Comparison of ENCODE assay signal across 34 cellular contexts in the genomic region with DNA sequence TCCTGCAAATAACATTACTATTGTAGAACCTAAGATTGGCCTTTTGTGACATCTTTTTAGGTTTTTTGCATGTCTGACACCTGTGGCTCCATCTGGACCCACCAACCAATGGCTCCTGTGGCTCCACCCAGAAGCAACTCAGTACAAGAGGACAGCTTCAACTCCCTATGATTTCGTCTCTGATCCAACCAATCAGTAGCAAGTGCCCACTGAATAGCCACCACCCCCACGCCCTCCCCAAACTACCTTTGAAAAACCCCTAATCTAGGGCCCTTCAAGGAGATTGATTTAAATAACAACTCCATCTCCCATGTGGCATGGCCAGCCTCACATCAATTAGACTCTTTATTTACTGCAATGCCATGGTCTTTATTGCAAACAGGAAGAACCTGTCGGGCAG. TPM values are rescaled to one million over a fixed set of nuclear protein-coding genes. Genes with fewer than 3 reads are reported as not detected.
"Had no signal": no experiment of that assay in that cellular context is flagged by ENCODE, and none has a peak within 500 bp of the region (broad histone marks: within the 10 kb centered on the region; RNA-seq: fewer than 3 reads in every experiment).

No MANE protein-coding gene starts in this region.

- H3K4me3 Mint-ChIP-seq: activated CD4-positive, alpha-beta memory T cell treated with anti-CD3 and anti-CD28 coated beads, Interleukin-2, amount 10 ng/mL, durations not matched to agents 7 days and 5 days; activated CD4-positive, alpha-beta T cell treated with anti-CD3 and anti-CD28 coated beads for 36 hours; activated CD4-positive, alpha-beta T cell treated with anti-CD3 and anti-CD28 coated beads, Interleukin-2, amount 10 ng/mL, durations not matched to agents 7 days and 5 days; activated CD8-positive, alpha-beta memory T cell treated with anti-CD3 and anti-CD28 coated beads, Interleukin-2, amount 10 ng/mL, durations not matched to agents 7 days and 5 days; activated CD8-positive, alpha-beta T cell treated with anti-CD3 and anti-CD28 coated beads, Interleukin-2, amount 10 ng/mL, durations not matched to agents 7 days and 5 days; activated naive CD8-positive, alpha-beta T cell treated with anti-CD3 and anti-CD28 coated beads for 36 hours; activated T-cell treated with anti-CD3 and anti-CD28 coated beads, Interleukin-2, amount 50 U/mL, for 24 hours; T-helper 1 cell treated with Interleukin-12 subunit alpha and Interleukin-12 subunit beta and Interleukin-4 antibody, amounts not matched to agents 30 μg/mL and 1 μg/mL, for 36 hours; T-helper 2 cell treated with Interferon-gamma antibody and Interleukin-4, amounts not matched to agents 5 μg/mL and 100 μg/mL, for 36 hours had no signal

- H3K4me3 ChIP-seq: adrenal gland, body of pancreas, breast epithelium had no signal

- H3K4me1 ChIP-seq: adrenal gland, body of pancreas, breast epithelium had no signal

- H3K27me3 ChIP-seq: adrenal gland, body of pancreas, brain microvascular endothelial cell, breast epithelium had no signal

- H3K27ac Mint-ChIP-seq: activated CD4-positive, alpha-beta memory T cell treated with anti-CD3 and anti-CD28 coated beads, Interleukin-2, amount 10 ng/mL, durations not matched to agents 7 days and 5 days; activated CD4-positive, alpha-beta T cell treated with anti-CD3 and anti-CD28 coated beads for 36 hours; activated CD4-positive, alpha-beta T cell treated with anti-CD3 and anti-CD28 coated beads, Interleukin-2, amount 10 ng/mL, durations not matched to agents 7 days and 5 days; activated CD8-positive, alpha-beta memory T cell treated with anti-CD3 and anti-CD28 coated beads, Interleukin-2, amount 10 ng/mL, durations not matched to agents 7 days and 5 days; activated CD8-positive, alpha-beta T cell treated with anti-CD3 and anti-CD28 coated beads, Interleukin-2, amount 10 ng/mL, durations not matched to agents 7 days and 5 days; activated naive CD4-positive, alpha-beta T cell treated with anti-CD3 and anti-CD28 coated beads, Interleukin-2, amount 50 U/mL, for 72 hours; activated naive CD8-positive, alpha-beta T cell treated with anti-CD3 and anti-CD28 coated beads for 36 hours; activated T-cell treated with anti-CD3 and anti-CD28 coated beads, Interleukin-2, amount 50 U/mL, for 24 hours; activated T-helper 2 cell treated with anti-CD3 and anti-CD28 coated beads, Interferon-gamma antibody, Interleukin-2, Interleukin-4, amounts not matched to agents 10 μg/mL and 5 μg/mL and 100 μg/mL, durations not matched to agents 14 hours and 24 hours and 36 hours; T-helper 1 cell treated with Interleukin-12 subunit alpha and Interleukin-12 subunit beta and Interleukin-4 antibody, amounts not matched to agents 30 μg/mL and 1 μg/mL, for 36 hours; T-helper 2 cell treated with Interferon-gamma antibody and Interleukin-4, amounts not matched to agents 5 μg/mL and 100 μg/mL, for 36 hours had no signal

- H3K9me3 Mint-ChIP-seq: activated CD4-positive, alpha-beta memory T cell treated with anti-CD3 and anti-CD28 coated beads, Interleukin-2, amount 10 ng/mL, durations not matched to agents 7 days and 5 days; activated CD4-positive, alpha-beta T cell treated with anti-CD3 and anti-CD28 coated beads, Interleukin-2, amount 10 ng/mL, durations not matched to agents 7 days and 5 days; activated naive CD8-positive, alpha-beta T cell treated with anti-CD3 and anti-CD28 coated beads for 36 hours; activated T-cell treated with anti-CD3 and anti-CD28 coated beads, Interleukin-2, amount 50 U/mL, for 24 hours; activated T-helper 2 cell treated with anti-CD3 and anti-CD28 coated beads, Interferon-gamma antibody, Interleukin-2, Interleukin-4, amounts not matched to agents 10 μg/mL and 5 μg/mL and 100 μg/mL, durations not matched to agents 14 hours and 24 hours and 36 hours; T-helper 1 cell treated with Interleukin-12 subunit alpha and Interleukin-12 subunit beta and Interleukin-4 antibody, amounts not matched to agents 30 μg/mL and 1 μg/mL, for 36 hours; T-helper 2 cell treated with Interferon-gamma antibody and Interleukin-4, amounts not matched to agents 5 μg/mL and 100 μg/mL, for 36 hours had no signal

- H3K9me3 ChIP-seq: adrenal gland, body of pancreas, breast epithelium had no signal

- H3K36me3 ChIP-seq: adrenal gland, breast epithelium had no signal

- H3K27me3 Mint-ChIP-seq: activated CD4-positive, alpha-beta T cell treated with anti-CD3 and anti-CD28 coated beads for 36 hours; activated naive CD8-positive, alpha-beta T cell treated with anti-CD3 and anti-CD28 coated beads for 36 hours; activated T-cell treated with anti-CD3 and anti-CD28 coated beads, Interleukin-2, amount 50 U/mL, for 24 hours had no signal

- ATAC-seq: activated CD4-positive, alpha-beta T cell treated with anti-CD3 and anti-CD28 coated beads for 36 hours; activated CD4-positive, CD25-positive, alpha-beta regulatory T cell treated with anti-CD3 and anti-CD28 coated beads, Interleukin-2, amount 50 U/mL, for 24 hours; activated CD8-positive, alpha-beta T cell treated with anti-CD3 and anti-CD28 coated beads, Interleukin-2, amount 10 ng/mL, durations not matched to agents 7 days and 5 days; activated naive CD4-positive, alpha-beta T cell treated with anti-CD3 and anti-CD28 coated beads, Interleukin-2, amount 50 U/mL, for 72 hours; body of pancreas had no signal

- H3K27ac ChIP-seq: adrenal gland, body of pancreas, brain microvascular endothelial cell, breast epithelium, VCaP had no signal

- H3K36me3 Mint-ChIP-seq: activated CD8-positive, alpha-beta memory T cell treated with anti-CD3 and anti-CD28 coated beads, Interleukin-2, amount 10 ng/mL, durations not matched to agents 7 days and 5 days; activated naive CD4-positive, alpha-beta T cell treated with anti-CD3 and anti-CD28 coated beads, Interleukin-2, amount 50 U/mL, for 72 hours; activated naive CD8-positive, alpha-beta T cell treated with anti-CD3 and anti-CD28 coated beads for 36 hours had no signal

- H3K4me1 Mint-ChIP-seq: activated CD4-positive, alpha-beta T cell treated with anti-CD3 and anti-CD28 coated beads for 36 hours; activated naive CD8-positive, alpha-beta T cell treated with anti-CD3 and anti-CD28 coated beads for 36 hours had no signal

- DNase-seq: activated CD4-positive, alpha-beta memory T cell treated with anti-CD3 and anti-CD28 coated beads, Interleukin-2, amount 10 ng/mL, durations not matched to agents 7 days and 5 days; activated CD4-positive, alpha-beta T cell treated with anti-CD3 and anti-CD28 coated beads for 1 hour; activated CD4-positive, alpha-beta T cell treated with anti-CD3 and anti-CD28 coated beads for 36 hours; activated CD4-positive, alpha-beta T cell treated with anti-CD3 and anti-CD28 coated beads for 48 hours; activated CD4-positive, alpha-beta T cell treated with anti-CD3 and anti-CD28 coated beads, Interleukin-2, amount 10 ng/mL, durations not matched to agents 7 days and 5 days; activated CD4-positive, alpha-beta T cell treated with anti-CD3 and anti-CD28 coated beads, Interleukin-2, amount 50 U/mL, for 48 hours; activated CD4-positive, CD25-positive, alpha-beta regulatory T cell; activated CD8-positive, alpha-beta memory T cell treated with anti-CD3 and anti-CD28 coated beads for 24 hours; activated CD8-positive, alpha-beta memory T cell treated with anti-CD3 and anti-CD28 coated beads, Interleukin-2, amount 10 ng/mL, durations not matched to agents 7 days and 5 days; activated CD8-positive, alpha-beta memory T cell treated with anti-CD3 and anti-CD28 coated beads, Interleukin-2, amount 50 U/mL, for 48 hours; activated CD8-positive, alpha-beta T cell treated with anti-CD3 and anti-CD28 coated beads, Interleukin-2, amount 10 ng/mL, durations not matched to agents 7 days and 5 days; activated effector memory CD4-positive, alpha-beta T cell treated with Interleukin-2 at 50 U/mL for 16 hours; activated gamma-delta T cell; activated naive CD4-positive, alpha-beta T cell treated with anti-CD3 and anti-CD28 coated beads, Interleukin-2, amount 50 U/mL, for 16 hours; activated naive CD4-positive, alpha-beta T cell treated with Interleukin-2 at 50 U/mL for 16 hours; activated naive CD8-positive, alpha-beta T cell treated with anti-CD3 and anti-CD28 coated beads for 36 hours; activated T-cell treated with anti-CD3 and anti-CD28 coated beads, Interleukin-2, amount 50 U/mL, for 24 hours; activated T-cell treated with anti-CD3 and anti-CD28 coated beads, Interleukin-2, amount 50 U/mL, for 48 hours; adrenal gland; amniotic stem cell; aorta; body of pancreas; brain microvascular endothelial cell; central memory CD4-positive, alpha-beta T cell; T-helper 1 cell; T-helper 9 cell had no signal

RNA-seq across cellular contexts. Expression of a gene that starts 23.6 kb away (rescaled TPM):
- total RNA-seq: activated CD4-positive, alpha-beta memory T cell treated with anti-CD3 and anti-CD28 coated beads, Interleukin-2, amount 10 ng/mL, durations not matched to agents 7 days and 5 days; activated CD4-positive, alpha-beta T cell treated with anti-CD3 and anti-CD28 coated beads for 36 hours; activated CD4-positive, alpha-beta T cell treated with anti-CD3 and anti-CD28 coated beads, Interleukin-2, amount 10 ng/mL, durations not matched to agents 7 days and 5 days; activated CD8-positive, alpha-beta memory T cell treated with anti-CD3 and anti-CD28 coated beads, Interleukin-2, amount 10 ng/mL, durations not matched to agents 7 days and 5 days; activated CD8-positive, alpha-beta T cell treated with anti-CD3 and anti-CD28 coated beads, Interleukin-2, amount 10 ng/mL, durations not matched to agents 7 days and 5 days; activated naive CD4-positive, alpha-beta T cell treated with anti-CD3 and anti-CD28 coated beads, Interleukin-2, amount 50 U/mL, for 72 hours; activated naive CD8-positive, alpha-beta T cell treated with anti-CD3 and anti-CD28 coated beads for 36 hours; activated T-helper 2 cell treated with anti-CD3 and anti-CD28 coated beads, Interferon-gamma antibody, Interleukin-2, Interleukin-4, amounts not matched to agents 10 μg/mL and 5 μg/mL and 100 μg/mL, durations not matched to agents 14 hours and 24 hours and 36 hours; body of pancreas; cardiac septum had no signal
- polyA plus RNA-seq: aorta had no signal
